Comparison of ENCODE assay signal across 8 cellular contexts in the genomic region with DNA sequence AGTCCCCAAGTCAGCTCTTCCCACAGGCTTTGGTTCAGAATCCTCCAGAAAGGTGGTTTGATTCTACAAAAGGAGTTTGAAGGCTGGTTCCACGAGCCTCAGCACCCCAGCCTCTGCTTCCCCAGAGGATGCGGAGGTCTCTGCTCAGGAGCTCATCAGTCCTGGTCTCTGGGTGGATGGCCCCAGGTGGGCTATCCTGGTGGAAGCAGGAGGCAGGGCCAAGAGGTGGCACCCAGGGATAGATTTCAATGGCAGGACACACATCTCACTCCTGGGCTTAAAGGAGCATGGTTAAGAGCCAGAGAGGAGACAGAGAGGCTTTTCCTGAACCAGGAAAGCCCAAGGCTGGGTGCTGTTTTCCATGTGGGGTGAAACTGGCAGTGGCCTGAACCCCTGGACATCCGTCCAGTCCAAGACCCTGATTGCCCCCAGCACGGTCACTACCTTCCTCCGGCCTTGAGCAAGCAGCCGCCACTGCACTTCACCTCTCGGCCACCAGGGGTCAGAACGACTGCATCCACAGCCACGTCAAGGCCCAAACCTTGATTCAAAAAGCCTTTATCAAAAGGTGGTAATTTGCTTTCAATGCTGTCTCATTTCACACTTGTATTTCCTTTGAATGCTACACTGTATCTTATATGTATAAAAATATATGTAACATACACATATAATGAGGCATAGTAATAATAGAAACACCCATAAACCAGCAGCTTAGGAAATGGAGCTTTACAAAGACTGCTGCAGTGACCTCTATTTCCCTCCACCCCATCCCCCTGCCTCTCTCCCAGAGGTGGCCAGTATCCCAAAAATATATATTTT. TPM values are rescaled to one million over a fixed set of nuclear protein-coding genes. Genes with fewer than 3 reads are reported as not detected.
A peak's percentile ranks its signal among the peaks of the same experiment; 100 is the strongest.
DNase-seq lines count a peak whose midpoint lies in the region; ATAC-seq and TF ChIP-seq lines count a peak whose summit lies in the region.

No MANE protein-coding gene starts in this region.

- H3K9me3 Mint-ChIP-seq in activated naive CD8-positive, alpha-beta T cell treated with anti-CD3 and anti-CD28 coated beads, Interleukin-2, amount 50 U/mL, for 24 hours = no peaks in the 10 kb centered on the region

- ATAC-seq in T-helper 17 cell (peak; percentile 76), heart left ventricle (peak in 3 of 4 donors; percentile 76 to 83 (median 81)), HG03439 (IDR thresholded peaks at IDR 0.05; ENCODE audit: unreplicated experiment) (no peak)
- peak; percentile 69 for ATAC-seq in activated naive CD8-positive, alpha-beta T cell treated with anti-CD3 and anti-CD28 coated beads, Interleukin-2, amount 50 U/mL, for 24 hours

- TF ChIP-seq POLR2A in heart left ventricle (IDR thresholded peaks at IDR 0.05) = no peak

- no peaks in the 10 kb centered on the region for H3K9me3 ChIP-seq in T-helper 17 cell (ENCODE audit: control insufficient read depth, low read length, poor library complexity, severe bottlenecking)
- peaks cover 0 to 4% (median 0%) of the 10 kb centered on the region in 12 donors for H3K9me3 ChIP-seq in heart left ventricle

- WGBS in heart left ventricle, 4 donors = 20 to 26% (median 23%) methylated on average over 9 of the region's 9 CpGs

- H3K4me3 Mint-ChIP-seq in T-helper 17 cell = no peak overlapping the region
- no peak overlapping the region for H3K4me3 Mint-ChIP-seq in activated naive CD8-positive, alpha-beta T cell treated with anti-CD3 and anti-CD28 coated beads, Interleukin-2, amount 50 U/mL, for 24 hours

- H3K27me3 Mint-ChIP-seq in T-helper 17 cell = peaks cover 9% of the 10 kb centered on the region
- H3K27me3 Mint-ChIP-seq in activated naive CD8-positive, alpha-beta T cell treated with anti-CD3 and anti-CD28 coated beads, Interleukin-2, amount 50 U/mL, for 24 hours = no peaks in the 10 kb centered on the region

- peak overlapping the region in 2 of 12 donors; percentile 16 to 20 for H3K27ac ChIP-seq in heart left ventricle

- H3K4me1 Mint-ChIP-seq in T-helper 17 cell = no peaks in the 10 kb centered on the region
- H3K4me1 Mint-ChIP-seq in activated naive CD8-positive, alpha-beta T cell treated with anti-CD3 and anti-CD28 coated beads, Interleukin-2, amount 50 U/mL, for 24 hours = peaks cover 6% of the 10 kb centered on the region

- H3K36me3 ChIP-seq in heart left ventricle = peaks cover 0 to 36% (median 13%) of the 10 kb centered on the region in 9 donors

- peak overlapping the region; percentile 14 for H3K27ac Mint-ChIP-seq in T-helper 17 cell
- no peak overlapping the region for H3K27ac Mint-ChIP-seq in activated naive CD8-positive, alpha-beta T cell treated with anti-CD3 and anti-CD28 coated beads, Interleukin-2, amount 50 U/mL, for 24 hours

- intact Hi-C loops in heart left ventricle (cut with DNase I) = loop anchor here (1.0 to 10.0 kb wide), 11 partner anchors 33 to 211 kb away; partner anchors contain the start of gene FXYD6 (in 1 of the 10)

- no peak overlapping the region for H3K4me3 ChIP-seq in heart left ventricle

- peak; percentile 78 for DNase-seq in ELF-1 (ENCODE audit: low read depth, low spot score)
- peak; percentile 66 to 76 (median 68) for DNase-seq in T-helper 17 cell
- peak; percentile 91 for DNase-seq in activated naive CD8-positive, alpha-beta T cell treated with anti-CD3 and anti-CD28 coated beads, Interleukin-2, amount 50 U/mL, for 24 hours
- peak; percentile 77 to 90 (median 83) for DNase-seq in heart left ventricle
- DNase-seq in renal cortical epithelial cell (ENCODE audit: low read depth) = peak; percentile 60
- DNase-seq in HuH-7.5 (ENCODE audit: low spot score) = no peak

- no peaks in the 10 kb centered on the region for H3K36me3 Mint-ChIP-seq in T-helper 17 cell (ENCODE audit: low read depth)
- H3K36me3 Mint-ChIP-seq in activated naive CD8-positive, alpha-beta T cell treated with anti-CD3 and anti-CD28 coated beads, Interleukin-2, amount 50 U/mL, for 24 hours (ENCODE audit: low read depth) = peaks cover 2% of the 10 kb centered on the region

- TF ChIP-seq CTCF in LNCAP (IDR thresholded peaks at IDR 0.05) = peak; percentile 97
- TF ChIP-seq CTCF in heart left ventricle (IDR thresholded peaks at IDR 0.05) = peak; percentile 97 to 100 (median 99)

- peaks cover 0 to 23% (median 9%) of the 10 kb centered on the region in 12 donors for H3K4me1 ChIP-seq in heart left ventricle

- no peaks in the 10 kb centered on the region for H3K27me3 ChIP-seq in heart left ventricle

RNA-seq across cellular contexts. Expression of gene FXYD2, which starts 19.3 kb away (rescaled TPM):
- 1 to 10 TPM in 1 of 2 donors, not detected in 1; 1.3 TPM for total RNA-seq in T-helper 17 cell
- total RNA-seq in heart left ventricle = 1 to 10 TPM in 5 of 9 donors, under 1 TPM in 3, not detected in 1; 0.48 to 2.7 (median 1.8) TPM
- 1 to 10 TPM in 1 of 2 donors, under 1 TPM in 1; 0.53 to 1.8 TPM for polyA plus RNA-seq in heart left ventricle
- total RNA-seq in renal cortical epithelial cell = 361 and 706 TPM in 2 replicates

RNA-seq across cellular contexts. Expression of gene FXYD6, which starts 32.6 kb away (rescaled TPM):
- total RNA-seq in T-helper 17 cell (under 1 TPM in 1 of 2 donors, not detected in 1; 0.62 TPM), heart left ventricle (10 to 100 TPM; 24.6 to 51.2 (median 35.0) TPM), renal cortical epithelial cell (0.20 and 1.0 TPM in 2 replicates)
- polyA plus RNA-seq in heart left ventricle = 10 to 100 TPM; 51.2 to 54.0 TPM

RNA-seq across cellular contexts. Expression of gene DSCAML1, which starts 46.9 kb away (rescaled TPM):
- total RNA-seq in T-helper 17 cell = under 1 TPM; 0.21 to 0.92 TPM
- total RNA-seq in heart left ventricle = 1 to 10 TPM in 3 of 9 donors, under 1 TPM in 6; 0.05 to 1.7 (median 0.81) TPM
- polyA plus RNA-seq in heart left ventricle = under 1 TPM; 0.11 to 0.76 TPM
- total RNA-seq in renal cortical epithelial cell = 10.1 and 10.2 TPM in 2 replicates

Comparison
In these comparisons a context has a peak if more than half of its experiments do, and no peak if none do; other contexts are left out.
1. RNA of gene FXYD2, which starts 19.3 kb away (total RNA-seq): 361 to 706 TPM in renal cortical epithelial cell; 0.48 to 2.7 TPM in heart left ventricle and 1.3 TPM in T-helper 17 cell; every median in the first group is over 10 times any median in the second.
2. RNA of gene FXYD6, which starts 32.6 kb away (total RNA-seq): 24.6 to 51.2 TPM in heart left ventricle; 0.62 TPM in T-helper 17 cell and 0.20 to 1.0 TPM in renal cortical epithelial cell; every median in the first group is over 10 times any median in the second.